ENCODE assay signal across 4 cellular contexts in the genomic region with DNA sequence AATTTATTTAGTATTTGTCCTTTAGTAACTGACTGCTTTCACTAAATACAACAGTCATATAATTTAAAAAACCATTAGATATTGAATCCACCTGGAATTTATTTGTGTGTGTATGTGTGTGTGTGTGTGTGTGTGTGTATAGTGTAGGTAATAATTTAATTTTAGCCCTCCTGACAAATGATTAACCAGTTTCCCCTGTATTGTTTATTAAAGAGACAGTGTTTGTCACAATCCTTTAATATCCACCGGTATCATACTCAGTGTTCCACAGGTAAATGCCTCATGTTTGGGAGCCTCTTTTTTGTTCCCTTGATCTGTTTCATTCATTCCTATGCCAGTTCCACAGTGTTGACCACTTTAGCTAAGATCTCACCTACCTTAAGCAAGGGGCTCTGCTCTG.
TF ChIP-seq lines count a peak whose summit lies in the region.

No MANE protein-coding gene starts in this region.

TF ChIP-seq in SK-N-SH treated with all-trans-retinoic acid at 6 μM for 48 hours, 23 proteins besides CTCF, POLR2A, EP300 and RAD21 (continued from another document):
- TF ChIP-seq TCF4 (CRISPR knock-in tag; IDR thresholded peaks at IDR 0.05; ENCODE audit: borderline replicate concordance) (no peak), ARNTL (CRISPR knock-in tag; IDR thresholded peaks at IDR 0.05; ENCODE audit: borderline replicate concordance, low read depth) (no peak), ZNF70 (CRISPR knock-in tag; IDR thresholded peaks at IDR 0.05) (no peak), BACH2 (CRISPR knock-in tag; IDR thresholded peaks at IDR 0.05; ENCODE audit: borderline replicate concordance) (no peak)
- TF ChIP-seq, protein P1, sequence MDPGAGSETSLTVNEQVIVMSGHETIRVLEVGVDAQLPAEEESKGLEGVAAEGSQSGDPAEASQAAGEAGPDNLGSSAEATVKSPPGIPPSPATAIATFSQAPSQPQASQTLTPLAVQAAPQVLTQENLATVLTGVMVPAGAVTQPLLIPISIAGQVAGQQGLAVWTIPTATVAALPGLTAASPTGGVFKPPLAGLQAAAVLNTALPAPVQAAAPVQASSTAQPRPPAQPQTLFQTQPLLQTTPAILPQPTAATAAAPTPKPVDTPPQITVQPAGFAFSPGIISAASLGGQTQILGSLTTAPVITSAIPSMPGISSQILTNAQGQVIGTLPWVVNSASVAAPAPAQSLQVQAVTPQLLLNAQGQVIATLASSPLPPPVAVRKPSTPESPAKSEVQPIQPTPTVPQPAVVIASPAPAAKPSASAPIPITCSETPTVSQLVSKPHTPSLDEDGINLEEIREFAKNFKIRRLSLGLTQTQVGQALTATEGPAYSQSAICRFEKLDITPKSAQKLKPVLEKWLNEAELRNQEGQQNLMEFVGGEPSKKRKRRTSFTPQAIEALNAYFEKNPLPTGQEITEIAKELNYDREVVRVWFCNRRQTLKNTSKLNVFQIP (CRISPR knock-in tag; IDR thresholded peaks at IDR 0.05; ENCODE audit: borderline replicate concordance, low read depth): no peak
- TF ChIP-seq, protein P2, sequence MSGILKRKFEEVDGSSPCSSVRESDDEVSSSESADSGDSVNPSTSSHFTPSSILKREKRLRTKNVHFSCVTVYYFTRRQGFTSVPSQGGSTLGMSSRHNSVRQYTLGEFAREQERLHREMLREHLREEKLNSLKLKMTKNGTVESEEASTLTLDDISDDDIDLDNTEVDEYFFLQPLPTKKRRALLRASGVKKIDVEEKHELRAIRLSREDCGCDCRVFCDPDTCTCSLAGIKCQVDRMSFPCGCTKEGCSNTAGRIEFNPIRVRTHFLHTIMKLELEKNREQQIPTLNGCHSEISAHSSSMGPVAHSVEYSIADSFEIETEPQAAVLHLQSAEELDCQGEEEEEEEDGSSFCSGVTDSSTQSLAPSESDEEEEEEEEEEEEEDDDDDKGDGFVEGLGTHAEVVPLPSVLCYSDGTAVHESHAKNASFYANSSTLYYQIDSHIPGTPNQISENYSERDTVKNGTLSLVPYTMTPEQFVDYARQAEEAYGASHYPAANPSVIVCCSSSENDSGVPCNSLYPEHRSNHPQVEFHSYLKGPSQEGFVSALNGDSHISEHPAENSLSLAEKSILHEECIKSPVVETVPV (CRISPR knock-in tag; IDR thresholded peaks at IDR 0.05): no peak
TF ChIP-seq in SK-N-SH treated with all-trans-retinoic acid at 6 μM for 48 hours: peak in this region for 0.

TF ChIP-seq in SK-N-SH, 30 proteins besides CTCF, POLR2A, EP300 and RAD21 (continues in another document):
- TF ChIP-seq, protein P3, sequence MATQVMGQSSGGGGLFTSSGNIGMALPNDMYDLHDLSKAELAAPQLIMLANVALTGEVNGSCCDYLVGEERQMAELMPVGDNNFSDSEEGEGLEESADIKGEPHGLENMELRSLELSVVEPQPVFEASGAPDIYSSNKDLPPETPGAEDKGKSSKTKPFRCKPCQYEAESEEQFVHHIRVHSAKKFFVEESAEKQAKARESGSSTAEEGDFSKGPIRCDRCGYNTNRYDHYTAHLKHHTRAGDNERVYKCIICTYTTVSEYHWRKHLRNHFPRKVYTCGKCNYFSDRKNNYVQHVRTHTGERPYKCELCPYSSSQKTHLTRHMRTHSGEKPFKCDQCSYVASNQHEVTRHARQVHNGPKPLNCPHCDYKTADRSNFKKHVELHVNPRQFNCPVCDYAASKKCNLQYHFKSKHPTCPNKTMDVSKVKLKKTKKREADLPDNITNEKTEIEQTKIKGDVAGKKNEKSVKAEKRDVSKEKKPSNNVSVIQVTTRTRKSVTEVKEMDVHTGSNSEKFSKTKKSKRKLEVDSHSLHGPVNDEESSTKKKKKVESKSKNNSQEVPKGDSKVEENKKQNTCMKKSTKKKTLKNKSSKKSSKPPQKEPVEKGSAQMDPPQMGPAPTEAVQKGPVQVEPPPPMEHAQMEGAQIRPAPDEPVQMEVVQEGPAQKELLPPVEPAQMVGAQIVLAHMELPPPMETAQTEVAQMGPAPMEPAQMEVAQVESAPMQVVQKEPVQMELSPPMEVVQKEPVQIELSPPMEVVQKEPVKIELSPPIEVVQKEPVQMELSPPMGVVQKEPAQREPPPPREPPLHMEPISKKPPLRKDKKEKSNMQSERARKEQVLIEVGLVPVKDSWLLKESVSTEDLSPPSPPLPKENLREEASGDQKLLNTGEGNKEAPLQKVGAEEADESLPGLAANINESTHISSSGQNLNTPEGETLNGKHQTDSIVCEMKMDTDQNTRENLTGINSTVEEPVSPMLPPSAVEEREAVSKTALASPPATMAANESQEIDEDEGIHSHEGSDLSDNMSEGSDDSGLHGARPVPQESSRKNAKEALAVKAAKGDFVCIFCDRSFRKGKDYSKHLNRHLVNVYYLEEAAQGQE (IDR thresholded peaks at IDR 0.05; ENCODE audit: low read depth, low read length): no peak
- TF ChIP-seq FOXJ3 (CRISPR knock-in tag; IDR thresholded peaks at IDR 0.05) (no peak), CHD2 (IDR thresholded peaks at IDR 0.05; ENCODE audit: low read length, partially characterized antibody) (no peak), NRF1 (IDR thresholded peaks at IDR 0.05; ENCODE audit: low read depth, low read length) (no peak), TEAD4 (IDR thresholded peaks at IDR 0.05; ENCODE audit: borderline replicate concordance, insufficient read depth) (no peak), RXRA (IDR thresholded peaks at IDR 0.05; ENCODE audit: borderline replicate concordance, low read depth) (no peak), FOXM1 (IDR thresholded peaks at IDR 0.05; ENCODE audit: low read depth) (no peak), TAF1 (IDR thresholded peaks at IDR 0.05; ENCODE audit: borderline replicate concordance, low read depth, low read length) (no peak)
- TF ChIP-seq, protein P4, sequence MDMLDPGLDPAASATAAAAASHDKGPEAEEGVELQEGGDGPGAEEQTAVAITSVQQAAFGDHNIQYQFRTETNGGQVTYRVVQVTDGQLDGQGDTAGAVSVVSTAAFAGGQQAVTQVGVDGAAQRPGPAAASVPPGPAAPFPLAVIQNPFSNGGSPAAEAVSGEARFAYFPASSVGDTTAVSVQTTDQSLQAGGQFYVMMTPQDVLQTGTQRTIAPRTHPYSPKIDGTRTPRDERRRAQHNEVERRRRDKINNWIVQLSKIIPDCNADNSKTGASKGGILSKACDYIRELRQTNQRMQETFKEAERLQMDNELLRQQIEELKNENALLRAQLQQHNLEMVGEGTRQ (IDR thresholded peaks at IDR 0.05; ENCODE audit: borderline replicate concordance, low read depth, low read length): no peak

TF ChIP-seq in liver, 16 proteins besides CTCF, POLR2A, EP300 and RAD21 (continued from another document):
- TF ChIP-seq, protein P3 (IDR thresholded peaks at IDR 0.05): no peak
- TF ChIP-seq HNF4A (conservative IDR thresholded peaks at IDR 0.05): no peak
- TF ChIP-seq GABPA (IDR thresholded peaks at IDR 0.05 in 1 of 2, conservative IDR thresholded peaks at IDR 0.05 in 1 of 2): no peak
- TF ChIP-seq RXRA (IDR thresholded peaks at IDR 0.05): peak in 1 of 2 donors; percentile 15
- no peak for TF ChIP-seq EGR1 (IDR thresholded peaks at IDR 0.05; ENCODE audit: low read depth in 2 of 2)
- TF ChIP-seq JUND (IDR thresholded peaks at IDR 0.05): peak in 1 of 2 donors; percentile 22
- no peak for TF ChIP-seq FOXA2 (IDR thresholded peaks at IDR 0.05)
- TF ChIP-seq SP1 (IDR thresholded peaks at IDR 0.05): peak; percentile 15
- TF ChIP-seq, protein P5, sequence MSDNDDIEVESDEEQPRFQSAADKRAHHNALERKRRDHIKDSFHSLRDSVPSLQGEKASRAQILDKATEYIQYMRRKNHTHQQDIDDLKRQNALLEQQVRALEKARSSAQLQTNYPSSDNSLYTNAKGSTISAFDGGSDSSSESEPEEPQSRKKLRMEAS (IDR thresholded peaks at IDR 0.05): no peak
- TF ChIP-seq, protein P6, sequence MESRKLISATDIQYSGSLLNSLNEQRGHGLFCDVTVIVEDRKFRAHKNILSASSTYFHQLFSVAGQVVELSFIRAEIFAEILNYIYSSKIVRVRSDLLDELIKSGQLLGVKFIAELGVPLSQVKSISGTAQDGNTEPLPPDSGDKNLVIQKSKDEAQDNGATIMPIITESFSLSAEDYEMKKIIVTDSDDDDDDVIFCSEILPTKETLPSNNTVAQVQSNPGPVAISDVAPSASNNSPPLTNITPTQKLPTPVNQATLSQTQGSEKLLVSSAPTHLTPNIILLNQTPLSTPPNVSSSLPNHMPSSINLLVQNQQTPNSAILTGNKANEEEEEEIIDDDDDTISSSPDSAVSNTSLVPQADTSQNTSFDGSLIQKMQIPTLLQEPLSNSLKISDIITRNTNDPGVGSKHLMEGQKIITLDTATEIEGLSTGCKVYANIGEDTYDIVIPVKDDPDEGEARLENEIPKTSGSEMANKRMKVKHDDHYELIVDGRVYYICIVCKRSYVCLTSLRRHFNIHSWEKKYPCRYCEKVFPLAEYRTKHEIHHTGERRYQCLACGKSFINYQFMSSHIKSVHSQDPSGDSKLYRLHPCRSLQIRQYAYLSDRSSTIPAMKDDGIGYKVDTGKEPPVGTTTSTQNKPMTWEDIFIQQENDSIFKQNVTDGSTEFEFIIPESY (IDR thresholded peaks at IDR 0.05): no peak
- no peak for TF ChIP-seq HNF4G (IDR thresholded peaks at IDR 0.05)
- no peak for TF ChIP-seq NR2F2 (IDR thresholded peaks at IDR 0.05)
TF ChIP-seq in liver: peak in this region for 3.

TF ChIP-seq in HepG2, 621 proteins besides CTCF, POLR2A, EP300 and RAD21 (continued from another document and continues in another):
- TF ChIP-seq, protein P7, sequence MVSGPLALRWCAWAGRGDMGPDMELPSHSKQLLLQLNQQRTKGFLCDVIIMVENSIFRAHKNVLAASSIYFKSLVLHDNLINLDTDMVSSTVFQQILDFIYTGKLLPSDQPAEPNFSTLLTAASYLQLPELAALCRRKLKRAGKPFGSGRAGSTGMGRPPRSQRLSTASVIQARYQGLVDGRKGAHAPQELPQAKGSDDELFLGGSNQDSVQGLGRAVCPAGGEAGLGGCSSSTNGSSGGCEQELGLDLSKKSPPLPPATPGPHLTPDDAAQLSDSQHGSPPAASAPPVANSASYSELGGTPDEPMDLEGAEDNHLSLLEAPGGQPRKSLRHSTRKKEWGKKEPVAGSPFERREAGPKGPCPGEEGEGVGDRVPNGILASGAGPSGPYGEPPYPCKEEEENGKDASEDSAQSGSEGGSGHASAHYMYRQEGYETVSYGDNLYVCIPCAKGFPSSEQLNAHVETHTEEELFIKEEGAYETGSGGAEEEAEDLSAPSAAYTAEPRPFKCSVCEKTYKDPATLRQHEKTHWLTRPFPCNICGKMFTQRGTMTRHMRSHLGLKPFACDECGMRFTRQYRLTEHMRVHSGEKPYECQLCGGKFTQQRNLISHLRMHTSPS (CRISPR knock-in tag; IDR thresholded peaks at IDR 0.05; ENCODE audit: low read depth): no peak
- no peak for TF ChIP-seq ZNF274 (CRISPR knock-in tag; IDR thresholded peaks at IDR 0.05)
- TF ChIP-seq, protein P8, sequence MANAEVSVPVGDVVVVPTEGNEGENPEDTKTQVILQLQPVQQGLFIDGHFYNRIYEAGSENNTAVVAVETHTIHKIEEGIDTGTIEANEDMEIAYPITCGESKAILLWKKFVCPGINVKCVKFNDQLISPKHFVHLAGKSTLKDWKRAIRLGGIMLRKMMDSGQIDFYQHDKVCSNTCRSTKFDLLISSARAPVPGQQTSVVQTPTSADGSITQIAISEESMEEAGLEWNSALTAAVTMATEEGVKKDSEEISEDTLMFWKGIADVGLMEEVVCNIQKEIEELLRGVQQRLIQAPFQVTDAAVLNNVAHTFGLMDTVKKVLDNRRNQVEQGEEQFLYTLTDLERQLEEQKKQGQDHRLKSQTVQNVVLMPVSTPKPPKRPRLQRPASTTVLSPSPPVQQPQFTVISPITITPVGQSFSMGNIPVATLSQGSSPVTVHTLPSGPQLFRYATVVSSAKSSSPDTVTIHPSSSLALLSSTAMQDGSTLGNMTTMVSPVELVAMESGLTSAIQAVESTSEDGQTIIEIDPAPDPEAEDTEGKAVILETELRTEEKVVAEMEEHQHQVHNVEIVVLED (CRISPR knock-in tag; IDR thresholded peaks at IDR 0.05; ENCODE audit: borderline replicate concordance): no peak
- TF ChIP-seq, protein P9, sequence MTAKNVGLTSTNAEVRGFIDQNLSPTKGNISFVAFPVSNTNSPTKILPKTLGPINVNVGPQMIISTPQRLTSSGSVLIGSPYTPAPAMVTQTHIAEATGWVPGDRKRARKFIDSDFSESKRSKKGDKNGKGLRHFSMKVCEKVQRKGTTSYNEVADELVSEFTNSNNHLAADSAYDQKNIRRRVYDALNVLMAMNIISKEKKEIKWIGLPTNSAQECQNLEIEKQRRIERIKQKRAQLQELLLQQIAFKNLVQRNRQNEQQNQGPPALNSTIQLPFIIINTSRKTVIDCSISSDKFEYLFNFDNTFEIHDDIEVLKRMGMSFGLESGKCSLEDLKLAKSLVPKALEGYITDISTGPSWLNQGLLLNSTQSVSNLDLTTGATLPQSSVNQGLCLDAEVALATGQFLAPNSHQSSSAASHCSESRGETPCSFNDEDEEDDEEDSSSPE (CRISPR knock-in tag; IDR thresholded peaks at IDR 0.05): no peak
- no peak for TF ChIP-seq ZNF773 (CRISPR knock-in tag; IDR thresholded peaks at IDR 0.05; ENCODE audit: borderline replicate concordance)
- TF ChIP-seq PCBP2 (optimal IDR thresholded peaks at IDR 0.05; ENCODE audit: low read depth, low read length, poor library complexity, severe bottlenecking): no peak
- no peak for TF ChIP-seq RBFOX2 (IDR thresholded peaks at IDR 0.05; ENCODE audit: low read depth, low read length)
- TF ChIP-seq, protein P10, sequence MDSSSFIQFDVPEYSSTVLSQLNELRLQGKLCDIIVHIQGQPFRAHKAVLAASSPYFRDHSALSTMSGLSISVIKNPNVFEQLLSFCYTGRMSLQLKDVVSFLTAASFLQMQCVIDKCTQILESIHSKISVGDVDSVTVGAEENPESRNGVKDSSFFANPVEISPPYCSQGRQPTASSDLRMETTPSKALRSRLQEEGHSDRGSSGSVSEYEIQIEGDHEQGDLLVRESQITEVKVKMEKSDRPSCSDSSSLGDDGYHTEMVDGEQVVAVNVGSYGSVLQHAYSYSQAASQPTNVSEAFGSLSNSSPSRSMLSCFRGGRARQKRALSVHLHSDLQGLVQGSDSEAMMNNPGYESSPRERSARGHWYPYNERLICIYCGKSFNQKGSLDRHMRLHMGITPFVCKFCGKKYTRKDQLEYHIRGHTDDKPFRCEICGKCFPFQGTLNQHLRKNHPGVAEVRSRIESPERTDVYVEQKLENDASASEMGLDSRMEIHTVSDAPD (CRISPR knock-in tag; IDR thresholded peaks at IDR 0.05): no peak
- TF ChIP-seq RARA (CRISPR knock-in tag; IDR thresholded peaks at IDR 0.05): no peak
